1 cellular context compared by ENCODE assay signal in the genomic region with DNA sequence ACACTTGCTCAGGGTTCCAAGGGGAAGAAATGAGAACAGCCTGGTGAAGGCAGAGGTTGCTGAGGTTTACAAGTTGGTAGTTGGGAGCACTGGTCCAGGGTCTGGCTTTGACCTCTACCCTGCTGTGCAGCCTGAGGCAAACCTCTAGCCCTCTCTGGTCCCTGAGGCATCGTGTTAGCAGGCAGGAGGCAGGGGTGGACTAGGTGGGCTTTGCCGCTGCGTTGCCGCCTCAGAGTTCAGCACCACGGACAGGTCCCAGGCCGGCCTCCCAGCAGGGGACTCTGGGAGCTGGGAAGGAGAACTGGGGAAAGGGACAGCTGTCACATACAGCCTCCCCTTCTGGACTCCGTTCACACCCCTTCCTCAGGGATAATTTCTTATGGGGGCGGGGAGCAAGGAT.
A peak's percentile ranks its signal among the peaks of the same experiment; 100 is the strongest.
TF ChIP-seq lines count a peak whose summit lies in the region.

No MANE protein-coding gene starts in this region.

TF ChIP-seq in HepG2, 621 proteins besides CTCF, POLR2A, EP300 and RAD21 (continued from another document and continues in another):
- TF ChIP-seq, protein P1, sequence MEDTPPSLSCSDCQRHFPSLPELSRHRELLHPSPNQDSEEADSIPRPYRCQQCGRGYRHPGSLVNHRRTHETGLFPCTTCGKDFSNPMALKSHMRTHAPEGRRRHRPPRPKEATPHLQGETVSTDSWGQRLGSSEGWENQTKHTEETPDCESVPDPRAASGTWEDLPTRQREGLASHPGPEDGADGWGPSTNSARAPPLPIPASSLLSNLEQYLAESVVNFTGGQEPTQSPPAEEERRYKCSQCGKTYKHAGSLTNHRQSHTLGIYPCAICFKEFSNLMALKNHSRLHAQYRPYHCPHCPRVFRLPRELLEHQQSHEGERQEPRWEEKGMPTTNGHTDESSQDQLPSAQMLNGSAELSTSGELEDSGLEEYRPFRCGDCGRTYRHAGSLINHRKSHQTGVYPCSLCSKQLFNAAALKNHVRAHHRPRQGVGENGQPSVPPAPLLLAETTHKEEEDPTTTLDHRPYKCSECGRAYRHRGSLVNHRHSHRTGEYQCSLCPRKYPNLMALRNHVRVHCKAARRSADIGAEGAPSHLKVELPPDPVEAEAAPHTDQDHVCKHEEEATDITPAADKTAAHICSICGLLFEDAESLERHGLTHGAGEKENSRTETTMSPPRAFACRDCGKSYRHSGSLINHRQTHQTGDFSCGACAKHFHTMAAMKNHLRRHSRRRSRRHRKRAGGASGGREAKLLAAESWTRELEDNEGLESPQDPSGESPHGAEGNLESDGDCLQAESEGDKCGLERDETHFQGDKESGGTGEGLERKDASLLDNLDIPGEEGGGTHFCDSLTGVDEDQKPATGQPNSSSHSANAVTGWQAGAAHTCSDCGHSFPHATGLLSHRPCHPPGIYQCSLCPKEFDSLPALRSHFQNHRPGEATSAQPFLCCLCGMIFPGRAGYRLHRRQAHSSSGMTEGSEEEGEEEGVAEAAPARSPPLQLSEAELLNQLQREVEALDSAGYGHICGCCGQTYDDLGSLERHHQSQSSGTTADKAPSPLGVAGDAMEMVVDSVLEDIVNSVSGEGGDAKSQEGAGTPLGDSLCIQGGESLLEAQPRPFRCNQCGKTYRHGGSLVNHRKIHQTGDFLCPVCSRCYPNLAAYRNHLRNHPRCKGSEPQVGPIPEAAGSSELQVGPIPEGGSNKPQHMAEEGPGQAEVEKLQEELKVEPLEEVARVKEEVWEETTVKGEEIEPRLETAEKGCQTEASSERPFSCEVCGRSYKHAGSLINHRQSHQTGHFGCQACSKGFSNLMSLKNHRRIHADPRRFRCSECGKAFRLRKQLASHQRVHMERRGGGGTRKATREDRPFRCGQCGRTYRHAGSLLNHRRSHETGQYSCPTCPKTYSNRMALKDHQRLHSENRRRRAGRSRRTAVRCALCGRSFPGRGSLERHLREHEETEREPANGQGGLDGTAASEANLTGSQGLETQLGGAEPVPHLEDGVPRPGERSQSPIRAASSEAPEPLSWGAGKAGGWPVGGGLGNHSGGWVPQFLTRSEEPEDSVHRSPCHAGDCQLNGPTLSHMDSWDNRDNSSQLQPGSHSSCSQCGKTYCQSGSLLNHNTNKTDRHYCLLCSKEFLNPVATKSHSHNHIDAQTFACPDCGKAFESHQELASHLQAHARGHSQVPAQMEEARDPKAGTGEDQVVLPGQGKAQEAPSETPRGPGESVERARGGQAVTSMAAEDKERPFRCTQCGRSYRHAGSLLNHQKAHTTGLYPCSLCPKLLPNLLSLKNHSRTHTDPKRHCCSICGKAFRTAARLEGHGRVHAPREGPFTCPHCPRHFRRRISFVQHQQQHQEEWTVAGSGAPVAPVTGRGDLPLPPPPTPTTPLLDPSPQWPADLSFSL (CRISPR knock-in tag; IDR thresholded peaks at IDR 0.05), result no peak
- TF ChIP-seq MTF1 (CRISPR knock-in tag; IDR thresholded peaks at IDR 0.05), result peak; percentile 61; the same call in 1 of the 2 replicates
- no peak for TF ChIP-seq JUND (CRISPR knock-in tag; IDR thresholded peaks at IDR 0.05)
- TF ChIP-seq, protein P2, sequence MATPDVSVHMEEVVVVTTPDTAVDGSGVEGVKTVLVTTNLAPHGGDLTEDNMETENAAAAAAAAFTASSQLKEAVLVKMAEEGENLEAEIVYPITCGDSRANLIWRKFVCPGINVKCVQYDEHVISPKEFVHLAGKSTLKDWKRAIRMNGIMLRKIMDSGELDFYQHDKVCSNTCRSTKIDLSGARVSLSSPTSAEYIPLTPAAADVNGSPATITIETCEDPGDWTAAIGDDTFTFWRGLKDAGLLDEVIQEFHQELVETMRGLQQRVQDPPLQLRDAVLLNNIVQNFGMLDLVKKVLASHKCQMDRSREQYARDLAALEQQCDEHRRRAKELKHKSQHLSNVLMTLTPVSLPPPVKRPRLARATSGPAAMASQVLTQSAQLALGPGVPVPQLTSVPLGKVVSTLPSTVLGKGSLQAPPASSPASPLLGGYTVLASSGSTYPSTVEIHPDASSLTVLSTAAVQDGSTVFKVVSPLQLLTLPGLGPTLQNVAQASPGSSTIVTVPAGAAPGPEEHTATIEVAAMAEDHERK (CRISPR knock-in tag; IDR thresholded peaks at IDR 0.05; ENCODE audit: low read depth), result no peak
- TF ChIP-seq ATRX (CRISPR knock-in tag; IDR thresholded peaks at IDR 0.05; ENCODE audit: borderline replicate concordance), result no peak
- TF ChIP-seq ZNF644 (CRISPR knock-in tag; IDR thresholded peaks at IDR 0.05; ENCODE audit: low read depth), result no peak
- TF ChIP-seq, protein P3, sequence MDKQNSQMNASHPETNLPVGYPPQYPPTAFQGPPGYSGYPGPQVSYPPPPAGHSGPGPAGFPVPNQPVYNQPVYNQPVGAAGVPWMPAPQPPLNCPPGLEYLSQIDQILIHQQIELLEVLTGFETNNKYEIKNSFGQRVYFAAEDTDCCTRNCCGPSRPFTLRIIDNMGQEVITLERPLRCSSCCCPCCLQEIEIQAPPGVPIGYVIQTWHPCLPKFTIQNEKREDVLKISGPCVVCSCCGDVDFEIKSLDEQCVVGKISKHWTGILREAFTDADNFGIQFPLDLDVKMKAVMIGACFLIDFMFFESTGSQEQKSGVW (CRISPR knock-in tag; IDR thresholded peaks at IDR 0.05; ENCODE audit: borderline replicate concordance), result no peak
- TF ChIP-seq ZNF777 (CRISPR knock-in tag; IDR thresholded peaks at IDR 0.05), result peak; percentile 53; the same call in 1 of the 2 replicates
- TF ChIP-seq ZNF136 (CRISPR knock-in tag; IDR thresholded peaks at IDR 0.05; ENCODE audit: low read depth), result no peak
- TF ChIP-seq ZNF549 (CRISPR knock-in tag; IDR thresholded peaks at IDR 0.05), result no peak
- TF ChIP-seq HNRNPUL1 (IDR thresholded peaks at IDR 0.05; ENCODE audit: low read depth, low read length), result no peak
- TF ChIP-seq, protein P4, sequence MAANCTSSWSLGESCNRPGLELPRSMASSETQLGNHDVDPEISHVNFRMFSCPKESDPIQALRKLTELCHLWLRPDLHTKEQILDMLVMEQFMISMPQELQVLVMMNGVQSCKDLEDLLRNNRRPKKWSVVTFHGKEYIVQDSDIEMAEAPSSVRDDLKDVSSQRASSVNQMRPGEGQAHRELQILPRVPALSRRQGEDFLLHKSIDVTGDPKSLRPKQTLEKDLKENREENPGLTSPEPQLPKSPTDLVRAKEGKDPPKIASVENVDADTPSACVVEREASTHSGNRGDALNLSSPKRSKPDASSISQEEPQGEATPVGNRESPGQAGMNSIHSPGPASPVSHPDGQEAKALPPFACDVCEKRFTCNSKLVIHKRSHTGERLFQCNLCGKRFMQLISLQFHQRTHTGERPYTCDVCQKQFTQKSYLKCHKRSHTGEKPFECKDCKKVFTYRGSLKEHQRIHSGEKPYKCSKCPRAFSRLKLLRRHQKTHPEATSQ (CRISPR knock-in tag; IDR thresholded peaks at IDR 0.05; ENCODE audit: borderline replicate concordance), result no peak
- TF ChIP-seq NFIB (CRISPR knock-in tag; IDR thresholded peaks at IDR 0.05; ENCODE audit: borderline replicate concordance), result no peak
- TF ChIP-seq ZFY (CRISPR knock-in tag; IDR thresholded peaks at IDR 0.05), result peak; percentile 42; the same call in 1 of the 2 replicates
- 0 out of 2 replicates have a peak, but pooled peaks have one; percentile 77 for TF ChIP-seq ZNF256 (CRISPR knock-in tag; conservative IDR thresholded peaks at IDR 0.05)
- TF ChIP-seq DNMT1 (CRISPR knock-in tag; IDR thresholded peaks at IDR 0.05), result no peak
- TF ChIP-seq GABPB1 (CRISPR knock-in tag; IDR thresholded peaks at IDR 0.05), result peak; percentile 48
- TF ChIP-seq, protein P5, sequence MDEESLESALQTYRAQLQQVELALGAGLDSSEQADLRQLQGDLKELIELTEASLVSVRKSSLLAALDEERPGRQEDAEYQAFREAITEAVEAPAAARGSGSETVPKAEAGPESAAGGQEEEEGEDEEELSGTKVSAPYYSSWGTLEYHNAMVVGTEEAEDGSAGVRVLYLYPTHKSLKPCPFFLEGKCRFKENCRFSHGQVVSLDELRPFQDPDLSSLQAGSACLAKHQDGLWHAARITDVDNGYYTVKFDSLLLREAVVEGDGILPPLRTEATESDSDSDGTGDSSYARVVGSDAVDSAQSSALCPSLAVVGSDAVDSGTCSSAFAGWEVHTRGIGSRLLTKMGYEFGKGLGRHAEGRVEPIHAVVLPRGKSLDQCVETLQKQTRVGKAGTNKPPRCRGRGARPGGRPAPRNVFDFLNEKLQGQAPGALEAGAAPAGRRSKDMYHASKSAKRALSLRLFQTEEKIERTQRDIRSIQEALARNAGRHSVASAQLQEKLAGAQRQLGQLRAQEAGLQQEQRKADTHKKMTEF (CRISPR knock-in tag; IDR thresholded peaks at IDR 0.05), result peak; percentile 23; the same call in 1 of the 2 replicates
- TF ChIP-seq ZNF616 (CRISPR knock-in tag; IDR thresholded peaks at IDR 0.05; ENCODE audit: low read depth), result no peak; the same call in 1 of the 2 replicates
- no peak; the same call in 1 of the 2 replicates for TF ChIP-seq ZBTB3 (CRISPR knock-in tag; IDR thresholded peaks at IDR 0.05; ENCODE audit: borderline replicate concordance, low read depth)
- no peak for TF ChIP-seq KDM5A (IDR thresholded peaks at IDR 0.05; ENCODE audit: borderline replicate concordance, low read length)
- TF ChIP-seq, protein P6, sequence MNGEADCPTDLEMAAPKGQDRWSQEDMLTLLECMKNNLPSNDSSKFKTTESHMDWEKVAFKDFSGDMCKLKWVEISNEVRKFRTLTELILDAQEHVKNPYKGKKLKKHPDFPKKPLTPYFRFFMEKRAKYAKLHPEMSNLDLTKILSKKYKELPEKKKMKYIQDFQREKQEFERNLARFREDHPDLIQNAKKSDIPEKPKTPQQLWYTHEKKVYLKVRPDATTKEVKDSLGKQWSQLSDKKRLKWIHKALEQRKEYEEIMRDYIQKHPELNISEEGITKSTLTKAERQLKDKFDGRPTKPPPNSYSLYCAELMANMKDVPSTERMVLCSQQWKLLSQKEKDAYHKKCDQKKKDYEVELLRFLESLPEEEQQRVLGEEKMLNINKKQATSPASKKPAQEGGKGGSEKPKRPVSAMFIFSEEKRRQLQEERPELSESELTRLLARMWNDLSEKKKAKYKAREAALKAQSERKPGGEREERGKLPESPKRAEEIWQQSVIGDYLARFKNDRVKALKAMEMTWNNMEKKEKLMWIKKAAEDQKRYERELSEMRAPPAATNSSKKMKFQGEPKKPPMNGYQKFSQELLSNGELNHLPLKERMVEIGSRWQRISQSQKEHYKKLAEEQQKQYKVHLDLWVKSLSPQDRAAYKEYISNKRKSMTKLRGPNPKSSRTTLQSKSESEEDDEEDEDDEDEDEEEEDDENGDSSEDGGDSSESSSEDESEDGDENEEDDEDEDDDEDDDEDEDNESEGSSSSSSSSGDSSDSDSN (CRISPR knock-in tag; IDR thresholded peaks at IDR 0.05), result 0 out of 2 replicates have a peak, but pooled peaks have one; percentile 20
- no peak for TF ChIP-seq ZNF10 (CRISPR knock-in tag; IDR thresholded peaks at IDR 0.05; ENCODE audit: borderline replicate concordance, low read depth)
- TF ChIP-seq, protein P7, sequence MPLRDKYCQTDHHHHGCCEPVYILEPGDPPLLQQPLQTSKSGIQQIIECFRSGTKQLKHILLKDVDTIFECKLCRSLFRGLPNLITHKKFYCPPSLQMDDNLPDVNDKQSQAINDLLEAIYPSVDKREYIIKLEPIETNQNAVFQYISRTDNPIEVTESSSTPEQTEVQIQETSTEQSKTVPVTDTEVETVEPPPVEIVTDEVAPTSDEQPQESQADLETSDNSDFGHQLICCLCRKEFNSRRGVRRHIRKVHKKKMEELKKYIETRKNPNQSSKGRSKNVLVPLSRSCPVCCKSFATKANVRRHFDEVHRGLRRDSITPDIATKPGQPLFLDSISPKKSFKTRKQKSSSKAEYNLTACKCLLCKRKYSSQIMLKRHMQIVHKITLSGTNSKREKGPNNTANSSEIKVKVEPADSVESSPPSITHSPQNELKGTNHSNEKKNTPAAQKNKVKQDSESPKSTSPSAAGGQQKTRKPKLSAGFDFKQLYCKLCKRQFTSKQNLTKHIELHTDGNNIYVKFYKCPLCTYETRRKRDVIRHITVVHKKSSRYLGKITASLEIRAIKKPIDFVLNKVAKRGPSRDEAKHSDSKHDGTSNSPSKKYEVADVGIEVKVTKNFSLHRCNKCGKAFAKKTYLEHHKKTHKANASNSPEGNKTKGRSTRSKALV (CRISPR knock-in tag; IDR thresholded peaks at IDR 0.05), result no peak
- TF ChIP-seq NBN (conservative IDR thresholded peaks at IDR 0.05), result no peak
- TF ChIP-seq, protein P8, sequence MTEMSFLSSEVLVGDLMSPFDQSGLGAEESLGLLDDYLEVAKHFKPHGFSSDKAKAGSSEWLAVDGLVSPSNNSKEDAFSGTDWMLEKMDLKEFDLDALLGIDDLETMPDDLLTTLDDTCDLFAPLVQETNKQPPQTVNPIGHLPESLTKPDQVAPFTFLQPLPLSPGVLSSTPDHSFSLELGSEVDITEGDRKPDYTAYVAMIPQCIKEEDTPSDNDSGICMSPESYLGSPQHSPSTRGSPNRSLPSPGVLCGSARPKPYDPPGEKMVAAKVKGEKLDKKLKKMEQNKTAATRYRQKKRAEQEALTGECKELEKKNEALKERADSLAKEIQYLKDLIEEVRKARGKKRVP (CRISPR knock-in tag; IDR thresholded peaks at IDR 0.05), result no peak
- no peak for TF ChIP-seq RCOR2 (CRISPR knock-in tag; IDR thresholded peaks at IDR 0.05)
- no peak for TF ChIP-seq KDM6A (CRISPR knock-in tag; IDR thresholded peaks at IDR 0.05; ENCODE audit: low read depth)
- peak; percentile 93 for TF ChIP-seq HES4 (CRISPR knock-in tag; IDR thresholded peaks at IDR 0.05; ENCODE audit: borderline replicate concordance)
- no peak for TF ChIP-seq RBM39 (IDR thresholded peaks at IDR 0.05; ENCODE audit: low read depth, low read length, poor library complexity, severe bottlenecking)
- TF ChIP-seq, protein P9, sequence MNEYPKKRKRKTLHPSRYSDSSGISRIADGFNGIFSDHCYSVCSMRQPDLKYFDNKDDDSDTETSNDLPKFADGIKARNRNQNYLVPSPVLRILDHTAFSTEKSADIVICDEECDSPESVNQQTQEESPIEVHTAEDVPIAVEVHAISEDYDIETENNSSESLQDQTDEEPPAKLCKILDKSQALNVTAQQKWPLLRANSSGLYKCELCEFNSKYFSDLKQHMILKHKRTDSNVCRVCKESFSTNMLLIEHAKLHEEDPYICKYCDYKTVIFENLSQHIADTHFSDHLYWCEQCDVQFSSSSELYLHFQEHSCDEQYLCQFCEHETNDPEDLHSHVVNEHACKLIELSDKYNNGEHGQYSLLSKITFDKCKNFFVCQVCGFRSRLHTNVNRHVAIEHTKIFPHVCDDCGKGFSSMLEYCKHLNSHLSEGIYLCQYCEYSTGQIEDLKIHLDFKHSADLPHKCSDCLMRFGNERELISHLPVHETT (CRISPR knock-in tag; conservative IDR thresholded peaks at IDR 0.05), result 0 out of 2 replicates have a peak, but pooled peaks have one; percentile 52
- TF ChIP-seq HIVEP1 (CRISPR knock-in tag; IDR thresholded peaks at IDR 0.05), result no peak
- TF ChIP-seq GABPA (IDR thresholded peaks at IDR 0.05; ENCODE audit: low read depth, low read length), result no peak
- TF ChIP-seq GABPA (CRISPR knock-in tag; IDR thresholded peaks at IDR 0.05; ENCODE audit: low read depth), result no peak
- TF ChIP-seq MEIS1 (CRISPR knock-in tag; IDR thresholded peaks at IDR 0.05; ENCODE audit: borderline replicate concordance), result no peak
- 0 out of 2 replicates have a peak, but pooled peaks have one; percentile 44 for TF ChIP-seq CBX5 (CRISPR knock-in tag; IDR thresholded peaks at IDR 0.05; ENCODE audit: borderline replicate concordance)
- no peak for TF ChIP-seq SMARCE1 (IDR thresholded peaks at IDR 0.05; ENCODE audit: borderline replicate concordance)
- TF ChIP-seq ZNF75D (CRISPR knock-in tag; IDR thresholded peaks at IDR 0.05; ENCODE audit: borderline replicate concordance), result no peak
- TF ChIP-seq, protein P10, sequence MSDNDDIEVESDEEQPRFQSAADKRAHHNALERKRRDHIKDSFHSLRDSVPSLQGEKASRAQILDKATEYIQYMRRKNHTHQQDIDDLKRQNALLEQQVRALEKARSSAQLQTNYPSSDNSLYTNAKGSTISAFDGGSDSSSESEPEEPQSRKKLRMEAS (IDR thresholded peaks at IDR 0.05), result no peak
- TF ChIP-seq RFX5 (IDR thresholded peaks at IDR 0.05; ENCODE audit: low read depth, low read length), result no peak
